In the genomic region with DNA sequence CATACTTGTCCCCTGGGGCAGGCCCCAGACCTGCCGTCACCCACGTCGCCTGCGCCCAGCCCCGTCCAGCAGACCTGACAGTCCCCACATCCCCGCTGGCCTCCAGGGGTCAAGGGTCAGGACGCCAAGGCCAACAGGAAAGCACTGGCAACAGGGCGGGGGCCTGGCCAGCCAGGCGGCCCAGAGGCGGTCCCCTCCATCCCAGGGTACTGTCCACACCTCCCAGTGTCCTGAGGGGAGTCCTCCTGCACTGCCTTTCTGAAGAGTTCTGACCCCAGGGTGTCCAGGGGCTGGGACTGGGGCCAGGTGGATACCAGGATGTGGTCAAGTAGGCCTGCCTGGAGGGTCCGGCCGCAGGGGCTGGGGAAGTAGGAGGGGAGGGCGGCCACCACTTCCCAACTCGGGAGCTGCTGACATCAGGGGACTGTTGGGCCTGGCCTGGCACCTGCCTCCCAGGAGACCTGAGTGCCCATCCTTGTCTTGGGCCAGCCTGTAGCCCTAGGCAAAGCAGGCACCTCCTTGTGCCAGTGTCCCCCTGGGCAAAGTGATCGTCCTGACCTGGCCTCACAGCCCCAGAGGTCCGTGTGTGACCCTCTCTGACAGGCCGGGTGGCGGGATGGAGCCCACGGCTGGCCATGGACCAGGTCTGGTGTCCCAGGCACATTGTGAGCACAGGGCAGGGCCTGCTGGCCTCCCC, we compare ENCODE assay signal across 20 cellular contexts. TPM values are rescaled to one million over a fixed set of nuclear protein-coding genes. Genes with fewer than 3 reads are reported as not detected.
DNase-seq lines count a peak whose midpoint lies in the region; ATAC-seq, FAIRE-seq and TF ChIP-seq lines count a peak whose summit lies in the region.
"Had no signal": no experiment of that assay in that cellular context is flagged by ENCODE, and none has a peak within 500 bp of the region (broad histone marks: within the 10 kb centered on the region; RNA-seq: fewer than 3 reads in every experiment).

No MANE protein-coding gene starts in this region.

- H3K79me1 ChIP-seq in trophoblast cell (ENCODE audit: low read length) = no peaks in the 10 kb centered on the region

- WGBS in HepG2 (ENCODE audit: low lambda C conversion rate) = 14% methylated on average over 8 of the region's 19 CpGs
- WGBS in sigmoid colon, 2 donors = 60 to 77% methylated on average over 19 of the region's 19 CpGs
- 58 to 68% (median 63%) methylated on average over 19 of the region's 19 CpGs for WGBS in small intestine, 3 donors
- no CpG with 5 or more reads among the region's 19 CpGs for WGBS in trophoblast cell (ENCODE audit: extremely low coverage, insufficient coverage, insufficient read length)

- intact Hi-C loops in HepG2 (cut with micrococcal nuclease; ENCODE audit: unreplicated experiment) (no loop called here), sigmoid colon (cut with DNase I) (no loop called here)

- TF ChIP-seq CTCF in GM06990 (IDR thresholded peaks at IDR 0.05; ENCODE audit: insufficient read depth, low read length, poor library complexity, severe bottlenecking) (no peak), WERI-Rb-1 (IDR thresholded peaks at IDR 0.05; ENCODE audit: low read depth, low read length) (no peak), HepG2 (CRISPR knock-in tag; IDR thresholded peaks at IDR 0.05) (peak; percentile 27; the same call in 1 of the 2 replicates), sigmoid colon (IDR thresholded peaks at IDR 0.05) (no peak)

- no peak overlapping the region for H3K23ac ChIP-seq in trophoblast cell (ENCODE audit: low read length)

- in situ Hi-C loops in HepG2 (cut with HindIII; ENCODE audit: extremely low pct_ligation_motif_present, low pct_unique_long_range_greater_than_20kb) = no loop called here

- H3K27ac ChIP-seq in WERI-Rb-1 (peak overlapping the region; percentile 86), HepG2 (ENCODE audit: extremely low read length, insufficient read depth, low read length) (peak overlapping the region; percentile 62), sigmoid colon (no peak overlapping the region), small intestine (ENCODE audit: low read depth in 1 of 2, low read length in 1 of 2) (no peak overlapping the region), trophoblast cell (ENCODE audit: low read depth, low read length) (no peak overlapping the region)

- no peak for TF ChIP-seq RAD21 in HepG2 (CRISPR knock-in tag; IDR thresholded peaks at IDR 0.05)

- CTCF ChIA-PET in HepG2 (lab: Yijun Ruan, JAX; ENCODE audit: low intra/inter-chr PET ratio, low total read pairs) = no interaction called here

- H3K4me2 ChIP-seq in HepG2 (ENCODE audit: low read depth, low read length) (peak overlapping the region; percentile 61), trophoblast cell (ENCODE audit: low read length) (no peak overlapping the region)

- H3K4me3 ChIP-seq in GM06990 (replicated peaks; ENCODE audit: low read depth, low read length) (no peak overlapping the region), WERI-Rb-1 (ENCODE audit: low read depth, low read length) (no peak overlapping the region), HepG2 (replicated peaks in 1 of 3; ENCODE audit: insufficient read depth in 1 of 3, low read depth in 2 of 3, low read length in 3 of 3) (peak overlapping the region in 1 of 3 experiments; percentile 52; a peak in 1 of 6 replicates), sigmoid colon (no peak overlapping the region), small intestine (ENCODE audit: low read depth in 1 of 2, low read length in 2 of 2) (no peak overlapping the region), trophoblast cell (ENCODE audit: low read depth, low read length) (no peak overlapping the region)

- H4K91ac ChIP-seq in trophoblast cell (ENCODE audit: low read depth, low read length) = no peak overlapping the region

- no peaks in the 10 kb centered on the region for H3K27me3 ChIP-seq in GM06990 (replicated peaks; ENCODE audit: control insufficient read depth, insufficient read depth, low read length)
- no peaks in the 10 kb centered on the region for H3K27me3 ChIP-seq in WERI-Rb-1 (ENCODE audit: insufficient read depth, low read depth, severe bottlenecking)
- peaks cover 1 to 10% of the 10 kb centered on the region in 2 experiments; a peak in 4 of 5 replicates for H3K27me3 ChIP-seq in HepG2 (ENCODE audit: control insufficient read depth in 1 of 2, insufficient read depth in 2 of 2, low read length in 2 of 2)
- H3K27me3 ChIP-seq in sigmoid colon = peaks cover 0 to 13% (median 7%) of the 10 kb centered on the region in 3 donors
- H3K27me3 ChIP-seq in small intestine (ENCODE audit: control insufficient read depth in 2 of 2, insufficient read depth in 2 of 2, low read length in 2 of 2) = no peaks in the 10 kb centered on the region
- H3K27me3 ChIP-seq in trophoblast cell (ENCODE audit: insufficient read depth, low read length) = no peaks in the 10 kb centered on the region

- no peak overlapping the region for H2BK120ac ChIP-seq in trophoblast cell (ENCODE audit: insufficient read depth, low read length, poor library complexity)

- DNase-seq in GM06990 (ENCODE audit: extremely low read depth, insufficient read length) = peak; percentile 8
- no peak for DNase-seq in WERI-Rb-1
- peak; percentile 67 for DNase-seq in HepG2 (ENCODE audit: low spot score)
- peak; percentile 61 for DNase-seq in sigmoid colon
- DNase-seq in small intestine = no peak
- no peak for DNase-seq in trophoblast cell
- DNase-seq: DMS153, DND-41, KBM-7, MV-4-11, NCI-H1105, NCI-H146, NCI-H1930, NCI-H2107, NCI-H446 treated with DMSO at 0.1 percent for 48 hours, NCI-H526, SHP77 treated with DMSO at 0.1 percent for 48 hours had no signal

- ATAC-seq in HepG2 (peak; percentile 42), HG03565 (IDR thresholded peaks at IDR 0.05; ENCODE audit: unreplicated experiment) (no peak)
- ATAC-seq: HCT116 had no signal

- H4K20me1 ChIP-seq in HepG2 (ENCODE audit: insufficient read depth, low read length) = no peaks in the 10 kb centered on the region

- H4K12ac ChIP-seq in trophoblast cell (ENCODE audit: low read depth, low read length) = no peak overlapping the region

- no TSS peak for BruUV-seq in HepG2 (replicated peaks; lab: Mats Ljungman, UMichigan)

- no peaks in the 10 kb centered on the region for H3K36me3 ChIP-seq in GM06990 (ENCODE audit: control insufficient read depth, insufficient read depth, low read length)
- H3K36me3 ChIP-seq in WERI-Rb-1 = no peaks in the 10 kb centered on the region; the same call in none of the 2 replicates
- H3K36me3 ChIP-seq in HepG2 (replicated peaks in 1 of 2; ENCODE audit: control insufficient read depth in 1 of 2, insufficient read depth in 2 of 2, low read length in 2 of 2) = no peaks in the 10 kb centered on the region
- no peaks in the 10 kb centered on the region for H3K36me3 ChIP-seq in sigmoid colon
- H3K36me3 ChIP-seq in small intestine (ENCODE audit: control insufficient read depth in 2 of 2, insufficient read depth in 2 of 2, low read length in 2 of 2) = no peaks in the 10 kb centered on the region
- H3K36me3 ChIP-seq in trophoblast cell (ENCODE audit: control insufficient read depth in 1 of 2, insufficient read depth in 2 of 2, low read length in 2 of 2) = no peaks in the 10 kb centered on the region

- H3K9me3 ChIP-seq in WERI-Rb-1 (ENCODE audit: severe bottlenecking) (no peaks in the 10 kb centered on the region), HepG2 (ENCODE audit: low read length) (no peaks in the 10 kb centered on the region), sigmoid colon (no peaks in the 10 kb centered on the region), small intestine (ENCODE audit: control insufficient read depth, low read depth) (no peaks in the 10 kb centered on the region), trophoblast cell (ENCODE audit: insufficient read depth, low read depth, low read length) (peaks cover 1% of the 10 kb centered on the region)

- H4K8ac ChIP-seq in trophoblast cell (ENCODE audit: low read depth, low read length) = no peak overlapping the region

- no peak overlapping the region for H3K18ac ChIP-seq in trophoblast cell (ENCODE audit: low read length)

- TF ChIP-seq EP300 in HepG2 (IDR thresholded peaks at IDR 0.05; ENCODE audit: low read depth in 2 of 2, low read length in 2 of 2) = peak in 1 of 2 experiments; percentile 53; a peak in 1 of 4 replicates
- TF ChIP-seq EP300 in HepG2 (CRISPR knock-in tag; IDR thresholded peaks at IDR 0.05; ENCODE audit: borderline replicate concordance) = no peak
- TF ChIP-seq EP300 in sigmoid colon (IDR thresholded peaks at IDR 0.05) = no peak

- H3K9ac ChIP-seq in HepG2 (ENCODE audit: insufficient read depth, low read depth, low read length) (peak overlapping the region; percentile 20; the same call in 1 of the 2 replicates), trophoblast cell (ENCODE audit: low read length) (no peak overlapping the region)

- peak; percentile 66 for FAIRE-seq in HepG2 (lab: Jason Lieb, UNC)
- no peak for FAIRE-seq in small intestine (lab: Jason Lieb, UNC)
- FAIRE-seq: GM18507 had no signal

- no peak overlapping the region for H3K4ac ChIP-seq in trophoblast cell (ENCODE audit: low read depth, low read length)

- no peak overlapping the region for H2AK5ac ChIP-seq in trophoblast cell (ENCODE audit: low read length)

- no peak overlapping the region for H2BK5ac ChIP-seq in trophoblast cell (ENCODE audit: low read depth, low read length, poor library complexity)

- peak in 1 of 2 experiments; percentile 51; a peak in 2 of 4 replicates for TF ChIP-seq POLR2A in HepG2 (IDR thresholded peaks at IDR 0.05; ENCODE audit: insufficient read depth in 1 of 2, low read depth in 2 of 2, low read length in 2 of 2)
- TF ChIP-seq POLR2A in sigmoid colon (IDR thresholded peaks at IDR 0.05) = no peak

- H3K14ac ChIP-seq in trophoblast cell (ENCODE audit: low read length) = no peak overlapping the region

- H2BK12ac ChIP-seq in trophoblast cell (ENCODE audit: low read length) = no peak overlapping the region

- H2AFZ ChIP-seq in HepG2 (ENCODE audit: low read length) = no peak overlapping the region
- no peak overlapping the region for H2AFZ ChIP-seq in trophoblast cell (ENCODE audit: insufficient read depth, low read length, poor library complexity)

- H3K79me2 ChIP-seq in HepG2 (ENCODE audit: insufficient read depth, low read length) (no peaks in the 10 kb centered on the region), trophoblast cell (ENCODE audit: control insufficient read depth, insufficient read depth, low read length, poor library complexity) (no peaks in the 10 kb centered on the region)

- peaks cover 90% of the 10 kb centered on the region for H3K4me1 ChIP-seq in HepG2 (ENCODE audit: insufficient read depth, low read length)
- H3K4me1 ChIP-seq in sigmoid colon = no peaks in the 10 kb centered on the region
- no peaks in the 10 kb centered on the region for H3K4me1 ChIP-seq in small intestine (ENCODE audit: control insufficient read depth in 2 of 2, insufficient read depth in 1 of 2, low read depth in 1 of 2, low read length in 1 of 2)
- peaks cover 0 to 4% of the 10 kb centered on the region in 2 experiments for H3K4me1 ChIP-seq in trophoblast cell (ENCODE audit: control insufficient read depth in 1 of 2, insufficient read depth in 2 of 2, low read length in 2 of 2)

- POLR2A ChIA-PET in HepG2 (lab: Yijun Ruan, JAX) = no interaction called here

RNA-seq across cellular contexts. Expression of a gene that starts 6.7 kb away (rescaled TPM):
- total RNA-seq in HepG2 (2016; rRNA removed; fragmentation: Illumina TruSeq; extraction: Trizol) (18.8 and 24.0 TPM in 2 replicates), sigmoid colon (10 to 100 TPM; 17.9 to 29.9 (median 20.9) TPM)
- total RNA-seq in HepG2 (2016; cell fraction: cytosol; rRNA removed; fragmentation: Illumina TruSeq; extraction: Trizol; ENCODE audit: low read depth) = 17.0 and 18.3 TPM in 2 replicates
- 14.2 and 23.9 TPM in 2 replicates for total RNA-seq in HepG2 (2016; cell fraction: insoluble cytoplasmic fraction; rRNA removed; fragmentation: Illumina TruSeq; extraction: Trizol)
- 32.6 and 32.8 TPM in 2 replicates for total RNA-seq in HepG2 (2016; cell fraction: membrane; rRNA removed; fragmentation: Illumina TruSeq; extraction: Trizol)
- total RNA-seq in HepG2 (2016; cell fraction: nucleus; rRNA removed; fragmentation: Illumina TruSeq; extraction: Trizol) = 14.9 and 17.5 TPM in 2 replicates
- polyA plus RNA-seq in HepG2 (2011; rRNA removed) (26.0 and 28.5 TPM in 2 replicates), sigmoid colon (10 to 100 TPM; 28.2 to 33.4 (median 30.3) TPM), small intestine (10 to 100 TPM; 24.5 to 28.6 (median 26.6) TPM)
- 37.0 and 44.7 TPM in 2 replicates for polyA plus RNA-seq in HepG2 (2011; cell fraction: cytosol; rRNA removed)
- polyA plus RNA-seq in HepG2 (2011; cell fraction: nucleus; rRNA removed) = 55.4 and 62.8 TPM in 2 replicates
- polyA plus RNA-seq in HepG2 (2012) = 28.4 and 30.4 TPM in 2 replicates
- 8.5 and 8.8 TPM in 2 replicates for polyA plus RNA-seq in HepG2 (2016; cell fraction: cytosol; fragmentation: Illumina TruSeq; extraction: Trizol; ENCODE audit: low read depth)
- polyA plus RNA-seq in HepG2 (2016; cell fraction: insoluble cytoplasmic fraction; fragmentation: Illumina TruSeq; extraction: Trizol; ENCODE audit: low read depth) = 19.0 and 24.8 TPM in 2 replicates
- 22.0 and 23.4 TPM in 2 replicates for polyA plus RNA-seq in HepG2 (2016; cell fraction: membrane; fragmentation: Illumina TruSeq; extraction: Trizol; ENCODE audit: low read depth)
- 30.6 and 31.6 TPM in 2 replicates for polyA plus RNA-seq in HepG2 (2016; cell fraction: nucleus; fragmentation: Illumina TruSeq; extraction: Trizol; ENCODE audit: insufficient read depth, low read depth)
- 10.4 and 24.0 TPM in 2 replicates for polyA minus RNA-seq in HepG2 (2011; rRNA and poly(A)+ RNA removed; ENCODE audit: low replicate concordance)
- 21.4 and 23.6 TPM in 2 replicates for polyA minus RNA-seq in HepG2 (2011; cell fraction: cytosol; rRNA and poly(A)+ RNA removed)
- 14.3 and 15.7 TPM in 2 replicates for polyA minus RNA-seq in HepG2 (2011; cell fraction: nucleus; rRNA and poly(A)+ RNA removed)
- polyA plus RNA-seq in trophoblast cell (2013) = 11.9 and 12.9 TPM in 2 replicates

RNA-seq across cellular contexts. Expression of a gene that starts 11.1 kb away (rescaled TPM):
- 114 and 128 TPM in 2 replicates for total RNA-seq in HepG2 (2016; rRNA removed; fragmentation: Illumina TruSeq; extraction: Trizol)
- 30.5 and 32.3 TPM in 2 replicates for total RNA-seq in HepG2 (2016; cell fraction: cytosol; rRNA removed; fragmentation: Illumina TruSeq; extraction: Trizol; ENCODE audit: low read depth)
- total RNA-seq in HepG2 (2016; cell fraction: insoluble cytoplasmic fraction; rRNA removed; fragmentation: Illumina TruSeq; extraction: Trizol) = 115 and 131 TPM in 2 replicates
- total RNA-seq in HepG2 (2016; cell fraction: membrane; rRNA removed; fragmentation: Illumina TruSeq; extraction: Trizol) = 36.8 and 38.6 TPM in 2 replicates
- total RNA-seq in HepG2 (2016; cell fraction: nucleus; rRNA removed; fragmentation: Illumina TruSeq; extraction: Trizol) = 35.6 and 38.6 TPM in 2 replicates
- 121 and 135 TPM in 2 replicates for polyA plus RNA-seq in HepG2 (2011; rRNA removed)
- polyA plus RNA-seq in HepG2 (2011; cell fraction: cytosol; rRNA removed) = 141 and 211 TPM in 2 replicates
- polyA plus RNA-seq in HepG2 (2011; cell fraction: nucleus; rRNA removed) = 65.0 and 69.2 TPM in 2 replicates
- 50.0 and 56.2 TPM in 2 replicates for polyA plus RNA-seq in HepG2 (2012)
- polyA plus RNA-seq in HepG2 (2016; cell fraction: cytosol; fragmentation: Illumina TruSeq; extraction: Trizol; ENCODE audit: low read depth) = 35.7 and 36.6 TPM in 2 replicates
- 162 and 166 TPM in 2 replicates for polyA plus RNA-seq in HepG2 (2016; cell fraction: insoluble cytoplasmic fraction; fragmentation: Illumina TruSeq; extraction: Trizol; ENCODE audit: low read depth)
- polyA plus RNA-seq in HepG2 (2016; cell fraction: membrane; fragmentation: Illumina TruSeq; extraction: Trizol; ENCODE audit: low read depth) = 35.5 and 36.2 TPM in 2 replicates
- 85.4 and 90.0 TPM in 2 replicates for polyA plus RNA-seq in HepG2 (2016; cell fraction: nucleus; fragmentation: Illumina TruSeq; extraction: Trizol; ENCODE audit: insufficient read depth, low read depth)
- 51.3 and 73.8 TPM in 2 replicates for polyA minus RNA-seq in HepG2 (2011; rRNA and poly(A)+ RNA removed; ENCODE audit: low replicate concordance)
- polyA minus RNA-seq in HepG2 (2011; cell fraction: cytosol; rRNA and poly(A)+ RNA removed) = 29.4 and 29.5 TPM in 2 replicates
- polyA minus RNA-seq in HepG2 (2011; cell fraction: nucleus; rRNA and poly(A)+ RNA removed) = 10.2 and 13.2 TPM in 2 replicates
- 10 to 100 TPM; 49.6 to 77.4 (median 62.0) TPM for total RNA-seq in sigmoid colon
- 10 to 100 TPM; 74.5 to 95.9 (median 78.4) TPM for polyA plus RNA-seq in sigmoid colon
- polyA plus RNA-seq in small intestine = 100 to 1,000 TPM in 1 of 3 donors, 10 to 100 TPM in 2; 85.4 to 112 (median 98.9) TPM
- polyA plus RNA-seq in trophoblast cell (2013) = 61.1 and 61.4 TPM in 2 replicates

RNA-seq across cellular contexts. Expression of a gene that starts 22.6 kb away (rescaled TPM):
- total RNA-seq in HepG2 (2016; rRNA removed; fragmentation: Illumina TruSeq; extraction: Trizol) = 33.7 and 52.7 TPM in 2 replicates
- total RNA-seq in HepG2 (2016; cell fraction: cytosol; rRNA removed; fragmentation: Illumina TruSeq; extraction: Trizol; ENCODE audit: low read depth) = 52.2 and 54.4 TPM in 2 replicates
- total RNA-seq in HepG2 (2016; cell fraction: insoluble cytoplasmic fraction; rRNA removed; fragmentation: Illumina TruSeq; extraction: Trizol) = 27.1 and 52.1 TPM in 2 replicates
- 108 and 112 TPM in 2 replicates for total RNA-seq in HepG2 (2016; cell fraction: membrane; rRNA removed; fragmentation: Illumina TruSeq; extraction: Trizol)
- 36.6 and 38.8 TPM in 2 replicates for total RNA-seq in HepG2 (2016; cell fraction: nucleus; rRNA removed; fragmentation: Illumina TruSeq; extraction: Trizol)
- 136 and 192 TPM in 2 replicates for polyA plus RNA-seq in HepG2 (2011; rRNA removed)
- 183 and 222 TPM in 2 replicates for polyA plus RNA-seq in HepG2 (2011; cell fraction: cytosol; rRNA removed)
- 308 and 324 TPM in 2 replicates for polyA plus RNA-seq in HepG2 (2011; cell fraction: nucleus; rRNA removed)
- 54.7 and 75.9 TPM in 2 replicates for polyA plus RNA-seq in HepG2 (2012)
- 90.3 and 94.2 TPM in 2 replicates for polyA plus RNA-seq in HepG2 (2016; cell fraction: cytosol; fragmentation: Illumina TruSeq; extraction: Trizol; ENCODE audit: low read depth)
- polyA plus RNA-seq in HepG2 (2016; cell fraction: insoluble cytoplasmic fraction; fragmentation: Illumina TruSeq; extraction: Trizol; ENCODE audit: low read depth) = 43.3 and 54.7 TPM in 2 replicates
- polyA plus RNA-seq in HepG2 (2016; cell fraction: membrane; fragmentation: Illumina TruSeq; extraction: Trizol; ENCODE audit: low read depth) = 117 and 127 TPM in 2 replicates
- polyA plus RNA-seq in HepG2 (2016; cell fraction: nucleus; fragmentation: Illumina TruSeq; extraction: Trizol; ENCODE audit: insufficient read depth, low read depth) = 107 and 123 TPM in 2 replicates
- 53.1 and 397 TPM in 2 replicates for polyA minus RNA-seq in HepG2 (2011; rRNA and poly(A)+ RNA removed; ENCODE audit: low replicate concordance)
- polyA minus RNA-seq in HepG2 (2011; cell fraction: cytosol; rRNA and poly(A)+ RNA removed) = 61.4 and 63.3 TPM in 2 replicates
- polyA minus RNA-seq in HepG2 (2011; cell fraction: nucleus; rRNA and poly(A)+ RNA removed) = 26.0 and 48.0 TPM in 2 replicates
- 10 to 100 TPM; 20.7 to 26.6 (median 22.7) TPM for total RNA-seq in sigmoid colon
- 100 to 1,000 TPM in 1 of 3 donors, 10 to 100 TPM in 2; 61.9 to 109 (median 70.3) TPM for polyA plus RNA-seq in sigmoid colon
- 10 to 100 TPM; 48.1 to 66.5 (median 63.2) TPM for polyA plus RNA-seq in small intestine
- polyA plus RNA-seq in trophoblast cell (2013) = 80.1 and 80.9 TPM in 2 replicates

RNA-seq across cellular contexts. Expression of a gene that starts 37.8 kb away (rescaled TPM):
- total RNA-seq in HepG2 (2016; rRNA removed; fragmentation: Illumina TruSeq; extraction: Trizol) (82.8 and 121 TPM in 2 replicates), sigmoid colon (100 to 1,000 TPM; 138 to 281 (median 191) TPM)
- 711 and 716 TPM in 2 replicates for total RNA-seq in HepG2 (2016; cell fraction: cytosol; rRNA removed; fragmentation: Illumina TruSeq; extraction: Trizol; ENCODE audit: low read depth)
- total RNA-seq in HepG2 (2016; cell fraction: insoluble cytoplasmic fraction; rRNA removed; fragmentation: Illumina TruSeq; extraction: Trizol) = 79.6 and 119 TPM in 2 replicates
- total RNA-seq in HepG2 (2016; cell fraction: membrane; rRNA removed; fragmentation: Illumina TruSeq; extraction: Trizol) = 463 and 513 TPM in 2 replicates
- total RNA-seq in HepG2 (2016; cell fraction: nucleus; rRNA removed; fragmentation: Illumina TruSeq; extraction: Trizol) = 47.7 and 52.8 TPM in 2 replicates
- polyA plus RNA-seq in HepG2 (2011; rRNA removed) (263 and 275 TPM in 2 replicates), sigmoid colon (10 to 100 TPM; 39.6 to 55.3 (median 46.7) TPM), small intestine (10 to 100 TPM; 13.0 to 43.0 (median 26.7) TPM)
- polyA plus RNA-seq in HepG2 (2011; cell fraction: cytosol; rRNA removed) = 199 and 344 TPM in 2 replicates
- polyA plus RNA-seq in HepG2 (2011; cell fraction: nucleus; rRNA removed) = 245 and 274 TPM in 2 replicates
- 136 and 145 TPM in 2 replicates for polyA plus RNA-seq in HepG2 (2012)
- 1,773 and 1,829 TPM in 2 replicates for polyA plus RNA-seq in HepG2 (2016; cell fraction: cytosol; fragmentation: Illumina TruSeq; extraction: Trizol; ENCODE audit: low read depth)
- 189 and 200 TPM in 2 replicates for polyA plus RNA-seq in HepG2 (2016; cell fraction: insoluble cytoplasmic fraction; fragmentation: Illumina TruSeq; extraction: Trizol; ENCODE audit: low read depth)
- 997 and 1,012 TPM in 2 replicates for polyA plus RNA-seq in HepG2 (2016; cell fraction: membrane; fragmentation: Illumina TruSeq; extraction: Trizol; ENCODE audit: low read depth)
- polyA plus RNA-seq in HepG2 (2016; cell fraction: nucleus; fragmentation: Illumina TruSeq; extraction: Trizol; ENCODE audit: insufficient read depth, low read depth) = 195 and 217 TPM in 2 replicates
- 21.3 and 147 TPM in 2 replicates for polyA minus RNA-seq in HepG2 (2011; rRNA and poly(A)+ RNA removed; ENCODE audit: low replicate concordance)
- 51.2 and 63.8 TPM in 2 replicates for polyA minus RNA-seq in HepG2 (2011; cell fraction: cytosol; rRNA and poly(A)+ RNA removed)
- polyA minus RNA-seq in HepG2 (2011; cell fraction: nucleus; rRNA and poly(A)+ RNA removed) = 27.2 and 27.9 TPM in 2 replicates
- 175 and 192 TPM in 2 replicates for polyA plus RNA-seq in trophoblast cell (2013)

RNA-seq across cellular contexts. Expression of a gene that starts 42.5 kb away (rescaled TPM):
- total RNA-seq in HepG2 (2016; rRNA removed; fragmentation: Illumina TruSeq; extraction: Trizol) = 27.8 and 36.3 TPM in 2 replicates
- total RNA-seq in HepG2 (2016; cell fraction: cytosol; rRNA removed; fragmentation: Illumina TruSeq; extraction: Trizol; ENCODE audit: low read depth) = 22.1 and 28.4 TPM in 2 replicates
- total RNA-seq in HepG2 (2016; cell fraction: insoluble cytoplasmic fraction; rRNA removed; fragmentation: Illumina TruSeq; extraction: Trizol) = 28.1 and 37.2 TPM in 2 replicates
- 22.1 and 27.1 TPM in 2 replicates for total RNA-seq in HepG2 (2016; cell fraction: membrane; rRNA removed; fragmentation: Illumina TruSeq; extraction: Trizol)
- total RNA-seq in HepG2 (2016; cell fraction: nucleus; rRNA removed; fragmentation: Illumina TruSeq; extraction: Trizol) = 34.5 and 35.9 TPM in 2 replicates
- polyA plus RNA-seq in HepG2 (2011; rRNA removed) = 44.6 and 51.2 TPM in 2 replicates
- 29.5 and 53.6 TPM in 2 replicates for polyA plus RNA-seq in HepG2 (2011; cell fraction: cytosol; rRNA removed)
- 220 and 244 TPM in 2 replicates for polyA plus RNA-seq in HepG2 (2011; cell fraction: nucleus; rRNA removed)
- polyA plus RNA-seq in HepG2 (2012) = 22.1 and 23.1 TPM in 2 replicates
- 13.3 and 15.1 TPM in 2 replicates for polyA plus RNA-seq in HepG2 (2016; cell fraction: cytosol; fragmentation: Illumina TruSeq; extraction: Trizol; ENCODE audit: low read depth)
- 31.8 and 35.2 TPM in 2 replicates for polyA plus RNA-seq in HepG2 (2016; cell fraction: insoluble cytoplasmic fraction; fragmentation: Illumina TruSeq; extraction: Trizol; ENCODE audit: low read depth)
- polyA plus RNA-seq in HepG2 (2016; cell fraction: membrane; fragmentation: Illumina TruSeq; extraction: Trizol; ENCODE audit: low read depth) = 19.1 and 19.5 TPM in 2 replicates
- 124 and 131 TPM in 2 replicates for polyA plus RNA-seq in HepG2 (2016; cell fraction: nucleus; fragmentation: Illumina TruSeq; extraction: Trizol; ENCODE audit: insufficient read depth, low read depth)
- 15.9 and 53.9 TPM in 2 replicates for polyA minus RNA-seq in HepG2 (2011; rRNA and poly(A)+ RNA removed; ENCODE audit: low replicate concordance)
- 17.0 and 17.7 TPM in 2 replicates for polyA minus RNA-seq in HepG2 (2011; cell fraction: cytosol; rRNA and poly(A)+ RNA removed)
- 25.4 and 25.9 TPM in 2 replicates for polyA minus RNA-seq in HepG2 (2011; cell fraction: nucleus; rRNA and poly(A)+ RNA removed)
- total RNA-seq in sigmoid colon = 10 to 100 TPM; 15.0 to 21.6 (median 16.4) TPM
- 10 to 100 TPM; 30.6 to 39.1 (median 31.9) TPM for polyA plus RNA-seq in sigmoid colon
- 100 to 1,000 TPM in 2 of 3 donors, 10 to 100 TPM in 1; 46.7 to 154 (median 101) TPM for polyA plus RNA-seq in small intestine
- 13.6 TPM in 2 replicates for polyA plus RNA-seq in trophoblast cell (2013)

Comparison
In these comparisons a context has a peak if more than half of its experiments do, and no peak if none do; other contexts are left out.
1. DNase-seq: peak in GM06990 (single experiment), HepG2 (single experiment) and sigmoid colon (single experiment); none in WERI-Rb-1 (single experiment), small intestine (single experiment) and trophoblast cell (0 of 2).
2. H3K27ac ChIP-seq: peak in WERI-Rb-1 (single experiment) and HepG2 (single experiment); none in sigmoid colon (0 of 4), small intestine (0 of 2) and trophoblast cell (single experiment).